14 cellular contexts compared by ENCODE assay signal in genomic region chr2:188675391-188676011, GRCh38.
A peak's percentile ranks its signal among the peaks of the same experiment; 100 is the strongest.
DNase-seq lines count a peak whose midpoint lies in the region; TF ChIP-seq lines count a peak whose summit lies in the region.
"Had no signal": no experiment of that assay in that cellular context is flagged by ENCODE, and none has a peak within 500 bp of the region (broad histone marks: within the 10 kb centered on the region; RNA-seq: fewer than 3 reads in every experiment).

No MANE protein-coding gene starts in this region.

- H3K27ac ChIP-seq in SK-N-MC, result peak overlapping the region; percentile 39; the same call in 1 of the 2 replicates
- H3K27ac ChIP-seq: ascending aorta, C4-2B, vagina had no signal

- no peaks in the 10 kb centered on the region for H3K27me3 ChIP-seq in skeletal muscle satellite cell (ENCODE audit: control insufficient read depth, insufficient read depth, low read length)
- H3K27me3 ChIP-seq: ascending aorta, vagina had no signal

- H3K4me3 ChIP-seq in SK-N-MC, result peak overlapping the region; percentile 18; the same call in 1 of the 2 replicates
- no peak overlapping the region for H3K4me3 ChIP-seq in fibroblast of pulmonary artery (replicated peaks; ENCODE audit: low read depth, low read length)
- H3K4me3 ChIP-seq in skeletal muscle satellite cell (ENCODE audit: low read length), result no peak overlapping the region
- H3K4me3 ChIP-seq: ascending aorta, vagina had no signal

- TF ChIP-seq CTCF in fibroblast of pulmonary artery (IDR thresholded peaks at IDR 0.05; ENCODE audit: low read length, missing control alignments), result no peak

- DNase-seq in HCEC 1CT (peak; percentile 77), SK-N-MC (ENCODE audit: low read depth, low spot score) (no peak), fibroblast of pulmonary artery (ENCODE audit: low read depth) (peak; percentile 49), KG1 (lab: John Stamatoyannopoulos, UW) (no peak), hypothalamus (lab: John Stamatoyannopoulos, UW) (no peak), SW 1271 (lab: John Stamatoyannopoulos, UW) (no peak)
- DNase-seq: DMS79; GOT3; nucleus accumbens; stimulated activated naive CD8-positive, alpha-beta T cell treated with anti-CD3 and anti-CD28 coated beads, Interleukin-15, amount 100 ng/mL, for 72 hours had no signal

- H3K36me3 ChIP-seq in SK-N-MC (ENCODE audit: insufficient read depth, low read length) (no peaks in the 10 kb centered on the region), skeletal muscle satellite cell (ENCODE audit: insufficient read depth, low read length) (no peaks in the 10 kb centered on the region)
- H3K36me3 ChIP-seq: ascending aorta, vagina had no signal

- H3K4me1 ChIP-seq in skeletal muscle satellite cell (ENCODE audit: control insufficient read depth, insufficient read depth, low read length), result peaks cover 18% of the 10 kb centered on the region
- H3K4me1 ChIP-seq: ascending aorta, vagina had no signal

- H3K4me2 ChIP-seq in skeletal muscle satellite cell (ENCODE audit: low read length), result peak overlapping the region; percentile 27

- no peaks in the 10 kb centered on the region; the same call in none of the 2 replicates for H3K9me3 ChIP-seq in SK-N-MC (ENCODE audit: low read depth, low read length)
- H3K9me3 ChIP-seq in skeletal muscle satellite cell (replicated peaks; ENCODE audit: low read length), result no peaks in the 10 kb centered on the region
- H3K9me3 ChIP-seq: ascending aorta, vagina had no signal

- no peak overlapping the region for H3K9ac ChIP-seq in SK-N-MC (ENCODE audit: insufficient read length)
- no peak overlapping the region for H3K9ac ChIP-seq in skeletal muscle satellite cell (ENCODE audit: low read depth, low read length)

Comparison
In these comparisons a context has a peak if more than half of its experiments do, and no peak if none do; other contexts are left out.
1. DNase-seq: peak in HCEC 1CT (single experiment) and fibroblast of pulmonary artery (single experiment); none in SK-N-MC (single experiment), KG1 (single experiment), hypothalamus (0 of 51) and SW 1271 (0 of 2).